Comparison of ENCODE assay signal across 20 cellular contexts in genomic region chr2:65175894-65176527, GRCh38. TPM values are rescaled to one million over a fixed set of nuclear protein-coding genes. Genes with fewer than 3 reads are reported as not detected.
DNase-seq lines count a peak whose midpoint lies in the region; ATAC-seq, FAIRE-seq and TF ChIP-seq lines count a peak whose summit lies in the region.
"Had no signal": no experiment of that assay in that cellular context is flagged by ENCODE, and none has a peak within 500 bp of the region (broad histone marks: within the 10 kb centered on the region; RNA-seq: fewer than 3 reads in every experiment).

No MANE protein-coding gene starts in this region.

- DNase-seq in NCI-H2107 treated with DMSO at 0.1 percent for 48 hours (lab: John Stamatoyannopoulos, UW; ENCODE audit: unreplicated experiment) (peak; percentile 26), NCI-H2107 (lab: John Stamatoyannopoulos, UW) (no peak), K562 (ENCODE audit: extremely low read depth in 1 of 4, low spot score in 3 of 4) (no peak), iris pigment epithelial cell (ENCODE audit: low read depth) (peak; percentile 32), testis (no peak), ovary (no peak)
- no peak for DNase-seq in activated CD4-positive, alpha-beta T cell treated with anti-CD3 and anti-CD28 coated beads, Interleukin-2, amount 50 U/mL, for 48 hours
- DNase-seq: 8988T, GOT3, Karpas-422, NCI-H1048, NCI-H1417 treated with DMSO at 0.1 percent for 48 hours, NCI-H187 treated with DMSO at 0.1 percent for 48 hours, NCI-H226, NCI-H510A treated with DMSO at 0.1 percent for 48 hours, NCI-H748 treated with DMSO at 0.1 percent for 48 hours, PC-9 had no signal

- H2AFZ ChIP-seq in K562 (ENCODE audit: low read depth, low read length): no peak overlapping the region
- H2AFZ ChIP-seq: PC-9 had no signal

- H3K9me3 ChIP-seq in K562 (replicated peaks; ENCODE audit: control insufficient read depth, insufficient read depth, low read depth, low read length): no peaks in the 10 kb centered on the region
- H3K9me3 ChIP-seq in testis: no peaks in the 10 kb centered on the region
- H3K9me3 ChIP-seq in ovary: no peaks in the 10 kb centered on the region

- TF ChIP-seq CTCF in K562 (IDR thresholded peaks at IDR 0.05 in 2 of 3, conservative IDR thresholded peaks at IDR 0.05 in 1 of 3; ENCODE audit: insufficient read depth in 2 of 3, low read depth in 1 of 3, low read length in 3 of 3): no peak
- no peak for TF ChIP-seq CTCF in testis (IDR thresholded peaks at IDR 0.05)
- TF ChIP-seq CTCF in ovary (IDR thresholded peaks at IDR 0.05): no peak

- FAIRE-seq in K562 (lab: Jason Lieb, UNC): no peak
- FAIRE-seq: G401.6, GM12892 had no signal

- H3K4me1 ChIP-seq in K562 (replicated peaks in 1 of 2; ENCODE audit: control insufficient read depth in 2 of 2, insufficient read depth in 2 of 2, low read length in 2 of 2): peaks cover 0 to 12% of the 10 kb centered on the region in 2 experiments; a peak in 2 of 5 replicates
- no peaks in the 10 kb centered on the region for H3K4me1 ChIP-seq in testis
- H3K4me1 ChIP-seq in ovary (ENCODE audit: insufficient read depth): no peaks in the 10 kb centered on the region

- no peaks in the 10 kb centered on the region for H3K79me2 ChIP-seq in K562 (ENCODE audit: control insufficient read depth, insufficient read depth, low read length)

- no peaks in the 10 kb centered on the region for H3K36me3 ChIP-seq in K562 (ENCODE audit: control insufficient read depth, insufficient read depth, low read length)
- no peaks in the 10 kb centered on the region for H3K36me3 ChIP-seq in testis (ENCODE audit: low read depth, missing control alignments)
- H3K36me3 ChIP-seq in ovary: no peaks in the 10 kb centered on the region

- intact Hi-C loops in K562 (cut with micrococcal nuclease): no loop called here
- intact Hi-C loops in testis (cut with DNase I; ENCODE audit: low total_unique reads): no loop called here
- intact Hi-C loops in ovary (cut with DNase I): loop anchor here in 1 of 4 donors (10.0 kb wide), 1 partner anchor 261 kb away; no protein-coding TSS in a partner anchor

- H3K4me2 ChIP-seq in K562 (ENCODE audit: insufficient read depth, low read length): no peak overlapping the region
- H3K4me2 ChIP-seq: PC-9 had no signal

- 0 out of 4 replicates have a peak overlapping the region, but pooled peaks of 1 of the 2 experiments have one; percentile 10 for H3K9ac ChIP-seq in K562 (ENCODE audit: insufficient read depth in 1 of 2, low read depth in 2 of 2, low read length in 2 of 2)

- H3K27ac ChIP-seq in K562 (ENCODE audit: extremely low read depth, low read depth, low read length) (no peak overlapping the region), testis (no peak overlapping the region), ovary (no peak overlapping the region)
- H3K27ac ChIP-seq: PC-9 had no signal

- POLR2A ChIA-PET in K562 (lab: Yijun Ruan, JAX): interaction anchor here (0.6 to 2.3 kb wide), 3 partner anchors 46 to 119 kb away, joined by 3 to 5 read pairs (median 4); partner anchors contain the start of gene RAB1A

- H3K9me1 ChIP-seq in K562 (ENCODE audit: control insufficient read depth, insufficient read depth, low read length): no peaks in the 10 kb centered on the region

- CTCF ChIA-PET in K562 (lab: Yijun Ruan, JAX; ENCODE audit: low intra/inter-chr PET ratio): no interaction called here

- 36% methylated on average over 18 of the region's 23 CpGs for WGBS in K562 (ENCODE audit: insufficient coverage, low coverage, missing lambda C conversion rate)
- WGBS in testis, 2 donors: 93 to 96% methylated on average over 17 to 23 of the region's 23 CpGs
- 86 to 93% (median 86%) methylated on average over 23 of the region's 23 CpGs for WGBS in ovary, 3 donors

- in situ Hi-C loops in K562 (cut with MboI): no loop called here

- no peak for TF ChIP-seq RAD21 in K562 (CRISPR knock-in tag; conservative IDR thresholded peaks at IDR 0.05 in 1 of 2, IDR thresholded peaks at IDR 0.05 in 1 of 2)

- ATAC-seq in K562: peak; percentile 38; the same call in 2 of the 3 replicates
- ATAC-seq: SK-N-SH treated with all-trans-retinoic acid at 6 μM for 48 hours had no signal

- TF ChIP-seq POLR2A in K562 (conservative IDR thresholded peaks at IDR 0.05) (no peak), testis (IDR thresholded peaks at IDR 0.05) (no peak), ovary (IDR thresholded peaks at IDR 0.05) (no peak)

- BruUV-seq in K562 (replicated peaks; lab: Mats Ljungman, UMichigan): no TSS peak

- TF ChIP-seq EP300 in K562 (IDR thresholded peaks at IDR 0.05; ENCODE audit: low read length) (no peak), ovary (IDR thresholded peaks at IDR 0.05) (no peak)

- peaks cover 0 to 8% of the 10 kb centered on the region in 2 experiments; a peak in 1 of 5 replicates for H3K27me3 ChIP-seq in K562 (ENCODE audit: control insufficient read depth in 2 of 2, insufficient read depth in 2 of 2, low read length in 2 of 2)
- H3K27me3 ChIP-seq in testis: no peaks in the 10 kb centered on the region
- H3K27me3 ChIP-seq in ovary: no peaks in the 10 kb centered on the region

- H3K4me3 ChIP-seq in K562 (no peak overlapping the region), testis (no peak overlapping the region), ovary (no peak overlapping the region)
- H3K4me3 ChIP-seq: PC-9 had no signal

- H4K20me1 ChIP-seq in K562 (replicated peaks; ENCODE audit: control insufficient read depth, insufficient read depth, low read length): no peaks in the 10 kb centered on the region

TF ChIP-seq in K562, 482 proteins besides CTCF, POLR2A, EP300 and RAD21 (continues in another document):
- TF ChIP-seq MTA1 (IDR thresholded peaks at IDR 0.05; ENCODE audit: borderline replicate concordance) (no peak), LCOR (CRISPR knock-in tag; IDR thresholded peaks at IDR 0.05) (no peak), KAT7 (CRISPR knock-in tag; IDR thresholded peaks at IDR 0.05; ENCODE audit: borderline replicate concordance) (no peak), CTBP1 (IDR thresholded peaks at IDR 0.05; ENCODE audit: borderline replicate concordance) (no peak), CEBPB (tag; IDR thresholded peaks at IDR 0.05) (peak; percentile 96), FIP1L1 (IDR thresholded peaks at IDR 0.05; ENCODE audit: low read depth, low read length, poor library complexity, severe bottlenecking) (no peak), ZNF354B (CRISPR knock-in tag; IDR thresholded peaks at IDR 0.05) (no peak), CEBPG (CRISPR knock-in tag; IDR thresholded peaks at IDR 0.05) (peak; percentile 79), CEBPG (tag; conservative IDR thresholded peaks at IDR 0.05 in 1 of 2, IDR thresholded peaks at IDR 0.05 in 1 of 2) (peak; percentile 80 to 81)

RNA-seq across cellular contexts. Expression of gene RAB1A, which starts 46.1 kb away (rescaled TPM):
- total RNA-seq in K562 (2011; cell fraction: chromatin; rRNA removed; ENCODE audit: low replicate concordance): 20.3 and 50.3 TPM in 2 replicates
- total RNA-seq in K562 (2011; cell fraction: nucleolus; rRNA removed): 13.5 and 14.3 TPM in 2 replicates
- 36.1 and 60.5 TPM in 2 replicates for total RNA-seq in K562 (2011; cell fraction: nucleoplasm; rRNA removed)
- 62.2 and 83.5 TPM in 2 replicates for total RNA-seq in K562 (2014; rRNA removed)
- 67.7 and 81.4 TPM in 2 replicates for total RNA-seq in K562 (2014; rRNA removed; fragmentation: Illumina TruSeq; extraction: Trizol)
- 64.4 and 66.7 TPM in 2 replicates for total RNA-seq in K562 (2015; rRNA removed; fragmentation: Illumina TruSeq; extraction: Trizol)
- 93.9 and 99.4 TPM in 2 replicates for total RNA-seq in K562 (2021)
- 144 and 163 TPM in 2 replicates for polyA plus RNA-seq in K562 (2011; rRNA removed)
- 33.7 and 80.3 TPM in 2 replicates for polyA plus RNA-seq in K562 (2011; cell fraction: cytosol; rRNA removed)
- polyA plus RNA-seq in K562 (2011; cell fraction: nucleus; rRNA removed): 23.6 and 40.8 TPM in 2 replicates
- polyA plus RNA-seq in K562 (2012): 116 and 153 TPM in 2 replicates
- polyA plus RNA-seq in K562 (2014; fragmentation: Illumina TruSeq; extraction: Trizol): 81.5 and 89.1 TPM in 2 replicates
- polyA plus RNA-seq in K562 (2014; fragmentation: Nextera tagmentation; extraction: Ambion mirVana): 10 to 100 TPM; 43.8 to 47.8 TPM
- 125 and 136 TPM in 2 replicates for polyA plus RNA-seq in K562 (2014; rRNA removed)
- polyA minus RNA-seq in K562 (2011; rRNA and poly(A)+ RNA removed): 93.6 and 96.1 TPM in 2 replicates
- 31.6 and 38.0 TPM in 2 replicates for polyA minus RNA-seq in K562 (2011; cell fraction: cytosol; rRNA and poly(A)+ RNA removed)
- 13.1 and 22.5 TPM in 2 replicates for polyA minus RNA-seq in K562 (2011; cell fraction: nucleus; rRNA and poly(A)+ RNA removed)
- 100 to 1,000 TPM in 1 of 2 donors, 10 to 100 TPM in 1; 82.0 to 113 TPM for total RNA-seq in testis
- 154 TPM for polyA plus RNA-seq in testis (ENCODE audit: insufficient read depth, low read depth, low replicate concordance)
- total RNA-seq in ovary: 100 to 1,000 TPM in 4 of 7 donors, 10 to 100 TPM in 3; 57.5 to 118 (median 104) TPM
- 100 to 1,000 TPM in 1 of 2 donors, 10 to 100 TPM in 1; 78.4 to 125 TPM for polyA plus RNA-seq in ovary

RNA-seq across cellular contexts. Expression of gene ACTR2, which starts 51.6 kb away (rescaled TPM):
- 19.1 and 38.4 TPM in 2 replicates for total RNA-seq in K562 (2011; cell fraction: chromatin; rRNA removed; ENCODE audit: low replicate concordance)
- 12.6 and 16.7 TPM in 2 replicates for total RNA-seq in K562 (2011; cell fraction: nucleolus; rRNA removed)
- 26.9 and 40.4 TPM in 2 replicates for total RNA-seq in K562 (2011; cell fraction: nucleoplasm; rRNA removed)
- 56.3 and 65.8 TPM in 2 replicates for total RNA-seq in K562 (2014; rRNA removed)
- total RNA-seq in K562 (2014; rRNA removed; fragmentation: Illumina TruSeq; extraction: Trizol): 98.5 and 124 TPM in 2 replicates
- total RNA-seq in K562 (2015; rRNA removed; fragmentation: Illumina TruSeq; extraction: Trizol): 96.3 and 108 TPM in 2 replicates
- 215 and 239 TPM in 2 replicates for total RNA-seq in K562 (2021)
- 127 and 179 TPM in 2 replicates for polyA plus RNA-seq in K562 (2011; rRNA removed)
- polyA plus RNA-seq in K562 (2011; cell fraction: cytosol; rRNA removed): 27.6 and 80.2 TPM in 2 replicates
- polyA plus RNA-seq in K562 (2011; cell fraction: nucleus; rRNA removed): 12.3 and 25.4 TPM in 2 replicates
- 219 and 224 TPM in 2 replicates for polyA plus RNA-seq in K562 (2012)
- polyA plus RNA-seq in K562 (2014; fragmentation: Illumina TruSeq; extraction: Trizol): 183 and 192 TPM in 2 replicates
- 10 to 100 TPM; 47.3 to 57.3 TPM for polyA plus RNA-seq in K562 (2014; fragmentation: Nextera tagmentation; extraction: Ambion mirVana)
- polyA plus RNA-seq in K562 (2014; rRNA removed): 118 and 122 TPM in 2 replicates
- 156 and 194 TPM in 2 replicates for polyA minus RNA-seq in K562 (2011; rRNA and poly(A)+ RNA removed)
- 86.4 and 105 TPM in 2 replicates for polyA minus RNA-seq in K562 (2011; cell fraction: cytosol; rRNA and poly(A)+ RNA removed)
- 7.8 and 20.1 TPM in 2 replicates for polyA minus RNA-seq in K562 (2011; cell fraction: nucleus; rRNA and poly(A)+ RNA removed)
- total RNA-seq in testis: 10 to 100 TPM; 49.2 to 56.6 TPM
- polyA plus RNA-seq in testis (ENCODE audit: insufficient read depth, low read depth, low replicate concordance): 80.1 TPM
- total RNA-seq in ovary: 100 to 1,000 TPM in 5 of 7 donors, 10 to 100 TPM in 2; 33.4 to 146 (median 113) TPM
- polyA plus RNA-seq in ovary: 100 to 1,000 TPM in 1 of 2 donors, 10 to 100 TPM in 1; 46.3 to 129 TPM

Comparison
In these comparisons a context has a peak if more than half of its experiments do, and no peak if none do; other contexts are left out.
1. DNase-seq: peak in NCI-H2107 treated with DMSO at 0.1 percent for 48 hours (single experiment) and iris pigment epithelial cell (single experiment); none in NCI-H2107 (single experiment), K562 (0 of 4), testis (single experiment), activated CD4-positive, alpha-beta T cell treated with anti-CD3 and anti-CD28 coated beads, Interleukin-2, amount 50 U/mL, for 48 hours (0 of 2) and ovary (0 of 5).